9 cellular contexts compared by ENCODE assay signal in genomic region chr3:57169872-57170623, GRCh38. TPM values are rescaled to one million over a fixed set of nuclear protein-coding genes. Genes with fewer than 3 reads are reported as not detected.
A peak's percentile ranks its signal among the peaks of the same experiment; 100 is the strongest.
DNase-seq lines count a peak whose midpoint lies in the region; ATAC-seq, FAIRE-seq and TF ChIP-seq lines count a peak whose summit lies in the region.
"Had no signal": no experiment of that assay in that cellular context is flagged by ENCODE, and none has a peak within 500 bp of the region (broad histone marks: within the 10 kb centered on the region; RNA-seq: fewer than 3 reads in every experiment).

No MANE protein-coding gene starts in this region.

- CTCF ChIA-PET in Caco-2 (lab: Charles Lee) = interaction anchor here (0.6 to 0.8 kb wide), 2 partner anchors 52 to 63 kb away, joined by 3 read pairs; no protein-coding TSS in a partner anchor

- DNase-seq in Caco-2 = peak; percentile 76 to 88
- DNase-seq in Kasumi-1 (lab: John Stamatoyannopoulos, UW) = peak; percentile 60 to 66
- DNase-seq in SW 1271 (lab: John Stamatoyannopoulos, UW) = peak; percentile 9 to 41
- DNase-seq in adipocyte (ENCODE audit: low read depth) = peak; percentile 93
- peak; percentile 84 for DNase-seq in left cardiac atrium
- DNase-seq in prostate gland (ENCODE audit: low spot score) = peak; percentile 58
- peak; percentile 85 for DNase-seq in urothelium cell line (ENCODE audit: low spot score)

- H3K36me3 Mint-ChIP-seq in Caco-2 (ENCODE audit: insufficient read depth, unreplicated experiment) = no peaks in the 10 kb centered on the region

- ATAC-seq in GM21447 (IDR thresholded peaks at IDR 0.05; ENCODE audit: unreplicated experiment) (peak; percentile 88), left cardiac atrium (peak; percentile 75 to 84)

- H3K27me3 ChIP-seq in Caco-2 (replicated peaks; ENCODE audit: control insufficient read depth, insufficient read depth, low read length) = no peaks in the 10 kb centered on the region
- H3K27me3 ChIP-seq in adipocyte (replicated peaks; ENCODE audit: control insufficient read depth, insufficient read depth, low read length) = peaks cover 23% of the 10 kb centered on the region
- H3K27me3 ChIP-seq in prostate gland (replicated peaks; ENCODE audit: insufficient read depth) = no peaks in the 10 kb centered on the region

- TF ChIP-seq POLR2A in prostate gland (IDR thresholded peaks at IDR 0.05) = no peak

- H3K4me1 ChIP-seq in Caco-2 (no peaks in the 10 kb centered on the region), adipocyte (ENCODE audit: control insufficient read depth, insufficient read depth, low read length) (no peaks in the 10 kb centered on the region), prostate gland (replicated peaks) (no peaks in the 10 kb centered on the region)

- TF ChIP-seq CTCF in Caco-2 (IDR thresholded peaks at IDR 0.05; ENCODE audit: insufficient read depth in 1 of 2, low read depth in 1 of 2, low read length in 1 of 2, severe bottlenecking in 1 of 2, unreplicated experiment in 1 of 2) (peak; percentile 82 to 85), prostate gland (IDR thresholded peaks at IDR 0.05) (peak; percentile 54 to 84 (median 73))

- 13% methylated on average over 40 of the region's 40 CpGs for WGBS in prostate gland

- H3K4me3 ChIP-seq in Caco-2 (ENCODE audit: low read depth, low read length) (peak overlapping the region; percentile 49), adipocyte (ENCODE audit: low read length) (peak overlapping the region; percentile 79), prostate gland (peak overlapping the region; percentile 29 to 39)

- peak overlapping the region; percentile 72 for H3K4me3 Mint-ChIP-seq in Caco-2 (ENCODE audit: unreplicated experiment)

- FAIRE-seq in urothelium cell line (lab: Jason Lieb, UNC) = no peak
- FAIRE-seq: colon had no signal

- POLR2A ChIA-PET in Caco-2 (lab: Charles Lee) = no interaction called here

- BruUV-seq in Caco-2 (replicated peaks; lab: Mats Ljungman, UMichigan) = no TSS peak

- H3K27ac ChIP-seq in prostate gland = no peak overlapping the region

- H3K27me3 Mint-ChIP-seq in Caco-2 (ENCODE audit: insufficient read depth, unreplicated experiment) = no peaks in the 10 kb centered on the region

- intact Hi-C loops in Caco-2 (cut with micrococcal nuclease; ENCODE audit: unreplicated experiment) (loop anchor here (1.0 to 10.0 kb wide), 4 partner anchors 52 to 375 kb away; partner anchors contain the start of genes APPL1 and DNAH12), left cardiac atrium (cut with DNase I) (loop anchor here in 1 of 2 donors (10.0 kb wide), 2 partner anchors 65 to 265 kb away; no protein-coding TSS in a partner anchor), prostate gland (cut with DNase I) (loop anchor here (2.0 to 5.0 kb wide), 2 partner anchors 53 to 68 kb away; no protein-coding TSS in a partner anchor)

- H3K4me1 Mint-ChIP-seq in Caco-2 (ENCODE audit: low read depth, unreplicated experiment) = peaks cover 14% of the 10 kb centered on the region

- H3K27ac Mint-ChIP-seq in Caco-2 (ENCODE audit: unreplicated experiment) = no peak overlapping the region

- H3K9ac ChIP-seq in adipocyte (ENCODE audit: low read length) = peak overlapping the region; percentile 77

- H3K36me3 ChIP-seq in Caco-2 (ENCODE audit: control insufficient read depth, insufficient read depth, low read length) (no peaks in the 10 kb centered on the region), adipocyte (ENCODE audit: control insufficient read depth, insufficient read depth, low read length, severe bottlenecking) (no peaks in the 10 kb centered on the region), prostate gland (no peaks in the 10 kb centered on the region)

- H3K9me3 ChIP-seq in Caco-2 (no peaks in the 10 kb centered on the region), adipocyte (ENCODE audit: control insufficient read depth, low read length) (no peaks in the 10 kb centered on the region), prostate gland (no peaks in the 10 kb centered on the region)

- no peaks in the 10 kb centered on the region for H3K9me3 Mint-ChIP-seq in Caco-2 (ENCODE audit: unreplicated experiment)

RNA-seq across cellular contexts. Expression of gene IL17RD, which starts 4.9 kb away (rescaled TPM):
- total RNA-seq in Caco-2 (2022) = 2.7 and 3.1 TPM in 2 replicates
- total RNA-seq in left cardiac atrium = 1 to 10 TPM; 3.9 to 5.9 TPM
- total RNA-seq in prostate gland = 10 to 100 TPM in 1 of 2 donors, 1 to 10 TPM in 1; 8.3 to 19.9 TPM

RNA-seq across cellular contexts. Expression of gene HESX1, which starts 29.7 kb away (rescaled TPM):
- 1.2 and 1.5 TPM in 2 replicates for total RNA-seq in Caco-2 (2022)
- under 1 TPM in 1 of 2 donors, not detected in 1; 0.56 TPM for total RNA-seq in left cardiac atrium
- total RNA-seq in prostate gland = 1 to 10 TPM in 1 of 2 donors, under 1 TPM in 1; 0.23 to 3.6 TPM

RNA-seq across cellular contexts. Expression of gene APPL1, which starts 57.5 kb away (rescaled TPM):
- total RNA-seq in Caco-2 (2022) = 40.0 and 40.7 TPM in 2 replicates
- 10 to 100 TPM; 33.5 to 38.1 TPM for total RNA-seq in left cardiac atrium
- 10 to 100 TPM; 32.3 to 47.3 TPM for total RNA-seq in prostate gland

Comparison
In these comparisons a context has a peak if more than half of its experiments do, and no peak if none do; other contexts are left out.
1. DNase-seq: peak in every context shown above with its lines; median percentile 93 in adipocyte; 85 in urothelium cell line; 84 in left cardiac atrium; 82 in Caco-2; 63 in Kasumi-1; 58 in prostate gland; 25 in SW 1271.